Comparison of ENCODE assay signal across 11 cellular contexts in genomic region chr3:60743631-60744164, GRCh38.
DNase-seq lines count a peak whose midpoint lies in the region; ATAC-seq lines count a peak whose summit lies in the region.
"Had no signal": no experiment of that assay in that cellular context is flagged by ENCODE, and none has a peak within 500 bp of the region (broad histone marks: within the 10 kb centered on the region; RNA-seq: fewer than 3 reads in every experiment).

No MANE protein-coding gene starts in this region.

- peak; percentile 19 for DNase-seq in G401 (ENCODE audit: low spot score)
- peak; percentile 64 for DNase-seq in NCI-H1092 treated with DMSO at 0.1 percent for 48 hours (lab: John Stamatoyannopoulos, UW)
- peak; percentile 72 for DNase-seq in astrocyte of the hippocampus (ENCODE audit: low read depth, low spot score)
- peak; percentile 24 for DNase-seq in midbrain (lab: John Stamatoyannopoulos, UW)
- DNase-seq in activated T-cell treated with anti-CD3 and anti-CD28 coated beads for 4 hours = no peak
- no peak for DNase-seq in activated CD8-positive, alpha-beta memory T cell treated with anti-CD3 and anti-CD28 coated beads, Interleukin-2, amount 10 ng/mL, durations not matched to agents 7 days and 5 days
- DNase-seq: CD4-positive, alpha-beta memory T cell; effector memory CD8-positive, alpha-beta T cell; NCI-H524 treated with DMSO at 0.1 percent for 48 hours had no signal

- no peaks in the 10 kb centered on the region for H3K4me1 Mint-ChIP-seq in activated CD8-positive, alpha-beta memory T cell treated with anti-CD3 and anti-CD28 coated beads, Interleukin-2, amount 10 ng/mL, durations not matched to agents 7 days and 5 days
- H3K4me1 Mint-ChIP-seq: CD4-positive, alpha-beta memory T cell had no signal

- no peaks in the 10 kb centered on the region for H3K9me3 Mint-ChIP-seq in activated CD8-positive, alpha-beta memory T cell treated with anti-CD3 and anti-CD28 coated beads, Interleukin-2, amount 10 ng/mL, durations not matched to agents 7 days and 5 days (ENCODE audit: low read depth)

- H3K27ac Mint-ChIP-seq in activated CD8-positive, alpha-beta memory T cell treated with anti-CD3 and anti-CD28 coated beads, Interleukin-2, amount 10 ng/mL, durations not matched to agents 7 days and 5 days = no peak overlapping the region
- H3K27ac Mint-ChIP-seq: CD4-positive, alpha-beta memory T cell; effector memory CD8-positive, alpha-beta T cell had no signal

- H3K36me3 Mint-ChIP-seq in activated CD8-positive, alpha-beta memory T cell treated with anti-CD3 and anti-CD28 coated beads, Interleukin-2, amount 10 ng/mL, durations not matched to agents 7 days and 5 days = no peaks in the 10 kb centered on the region

- ATAC-seq in HG02938 (IDR thresholded peaks at IDR 0.05; ENCODE audit: unreplicated experiment) (no peak), HG03439 (IDR thresholded peaks at IDR 0.05; ENCODE audit: unreplicated experiment) (no peak)
- ATAC-seq in activated CD8-positive, alpha-beta memory T cell treated with anti-CD3 and anti-CD28 coated beads, Interleukin-2, amount 10 ng/mL, durations not matched to agents 7 days and 5 days = no peak
- ATAC-seq: effector memory CD8-positive, alpha-beta T cell had no signal

- CTCF ChIA-PET in activated CD8-positive, alpha-beta memory T cell treated with anti-CD3 and anti-CD28 coated beads, Interleukin-2, amount 10 ng/mL, durations not matched to agents 7 days and 5 days (lab: Charles Lee) = no interaction called here

- in situ Hi-C loops in G401 (cut with HindIII; ENCODE audit: low sequenced_read_pairs) = no loop called here

- no peaks in the 10 kb centered on the region for H3K27me3 Mint-ChIP-seq in activated CD8-positive, alpha-beta memory T cell treated with anti-CD3 and anti-CD28 coated beads, Interleukin-2, amount 10 ng/mL, durations not matched to agents 7 days and 5 days
- H3K27me3 Mint-ChIP-seq: effector memory CD8-positive, alpha-beta T cell had no signal

- no peak overlapping the region for H3K4me3 Mint-ChIP-seq in activated CD8-positive, alpha-beta memory T cell treated with anti-CD3 and anti-CD28 coated beads, Interleukin-2, amount 10 ng/mL, durations not matched to agents 7 days and 5 days
- H3K4me3 Mint-ChIP-seq: CD4-positive, alpha-beta memory T cell; effector memory CD8-positive, alpha-beta T cell had no signal

Comparison
In these comparisons a context has a peak if more than half of its experiments do, and no peak if none do; other contexts are left out.
1. DNase-seq: peak in G401 (single experiment), NCI-H1092 treated with DMSO at 0.1 percent for 48 hours (single experiment), astrocyte of the hippocampus (single experiment) and midbrain (single experiment); none in activated T-cell treated with anti-CD3 and anti-CD28 coated beads for 4 hours (single experiment) and activated CD8-positive, alpha-beta memory T cell treated with anti-CD3 and anti-CD28 coated beads, Interleukin-2, amount 10 ng/mL, durations not matched to agents 7 days and 5 days (single experiment).